In genomic region chr6:56718236-56718635, GRCh38 we compare ENCODE assay signal across 16 cellular contexts.
A peak's percentile ranks its signal among the peaks of the same experiment; 100 is the strongest.
DNase-seq lines count a peak whose midpoint lies in the region; ATAC-seq, FAIRE-seq and TF ChIP-seq lines count a peak whose summit lies in the region.
"Had no signal": no experiment of that assay in that cellular context is flagged by ENCODE, and none has a peak within 500 bp of the region (broad histone marks: within the 10 kb centered on the region; RNA-seq: fewer than 3 reads in every experiment).

No MANE protein-coding gene starts in this region.

- DNase-seq in D721Med (ENCODE audit: insufficient read length, low spot score) (no peak), HCT116 (ENCODE audit: low read depth, low spot score) (no peak), astrocyte (ENCODE audit: low read depth) (no peak), osteoblast (ENCODE audit: insufficient read length, low spot score, missing footprints) (no peak), A172 (ENCODE audit: low spot score) (no peak), NCI-H2107 treated with DMSO at 0.1 percent for 48 hours (lab: John Stamatoyannopoulos, UW; ENCODE audit: unreplicated experiment) (no peak), erythroblast (lab: John Stamatoyannopoulos, UW) (no peak)
- DNase-seq: CD8-positive, alpha-beta T cell; COR-L47; DMS53; GOT3; KG1 had no signal

- H2AFZ ChIP-seq in HCT116 (ENCODE audit: low read depth, low read length, poor library complexity, severe bottlenecking) = no peak overlapping the region
- no peak overlapping the region for H2AFZ ChIP-seq in astrocyte (ENCODE audit: low read depth, low read length)
- no peak overlapping the region for H2AFZ ChIP-seq in osteoblast (ENCODE audit: low read length)

- H3K36me3 ChIP-seq in HCT116 (ENCODE audit: control insufficient read depth in 1 of 2, insufficient read depth in 2 of 2, low read length in 2 of 2) (peaks cover 0 to 12% of the 10 kb centered on the region in 2 experiments; a peak in 2 of 4 replicates), astrocyte (ENCODE audit: insufficient read depth, low read length) (no peaks in the 10 kb centered on the region), osteoblast (ENCODE audit: insufficient read depth, low read length) (peaks cover 6% of the 10 kb centered on the region)
- H3K36me3 ChIP-seq: HAP-1 had no signal

- H3K9me3 ChIP-seq in HCT116 (ENCODE audit: control insufficient read depth in 1 of 2, insufficient read depth in 1 of 2, low read depth in 1 of 2, low read length in 2 of 2) (peaks cover 0 to 5% of the 10 kb centered on the region in 2 experiments; a peak in 1 of 4 replicates), astrocyte (ENCODE audit: insufficient read depth, low read depth, low read length) (no peaks in the 10 kb centered on the region), osteoblast (ENCODE audit: low read depth, low read length) (no peaks in the 10 kb centered on the region)
- H3K9me3 ChIP-seq: HAP-1 had no signal

- H3K4me1 ChIP-seq in HCT116 (ENCODE audit: control insufficient read depth in 1 of 2, insufficient read depth in 2 of 2, low read length in 2 of 2) (peaks cover 60 to 63% of the 10 kb centered on the region in 2 experiments), astrocyte (ENCODE audit: insufficient read depth, low read length) (peaks cover 40% of the 10 kb centered on the region), osteoblast (ENCODE audit: insufficient read depth, low read length) (peaks cover 44% of the 10 kb centered on the region)

- POLR2A ChIA-PET in HCT116 (lab: Charles Lee) = no interaction called here

- peaks cover 20% of the 10 kb centered on the region for H3K36me3 Mint-ChIP-seq in astrocyte (ENCODE audit: low read depth, unreplicated experiment)
- H3K36me3 Mint-ChIP-seq: CD8-positive, alpha-beta T cell; IgD-negative memory B cell had no signal

- H3K4me2 ChIP-seq in HCT116 (ENCODE audit: low read length) (peak overlapping the region; percentile 20), astrocyte (ENCODE audit: low read length) (no peak overlapping the region), osteoblast (ENCODE audit: insufficient read depth, low read length) (no peak overlapping the region)

- peak overlapping the region; percentile 99; the same call in 1 of the 2 replicates for H3K27ac ChIP-seq in HCT116 (ENCODE audit: low read depth, low read length)
- no peak overlapping the region for H3K27ac ChIP-seq in astrocyte (ENCODE audit: low read depth, low read length)
- peak overlapping the region; percentile 11 for H3K27ac ChIP-seq in osteoblast (ENCODE audit: low read depth, low read length)
- H3K27ac ChIP-seq: HL-60 had no signal

- peak; percentile 87 for FAIRE-seq in D721Med (lab: Jason Lieb, UNC)
- no peak for FAIRE-seq in astrocyte (lab: Jason Lieb, UNC)

- TF ChIP-seq CTCF in D721Med (IDR thresholded peaks at IDR 0.05; ENCODE audit: insufficient read depth, missing control alignments) (no peak), HCT116 (IDR thresholded peaks at IDR 0.05 in 2 of 3, conservative IDR thresholded peaks at IDR 0.05 in 1 of 3; ENCODE audit: borderline replicate concordance in 1 of 3, insufficient read depth in 1 of 3, low read depth in 2 of 3, low read length in 2 of 3) (no peak), astrocyte (IDR thresholded peaks at IDR 0.05; ENCODE audit: insufficient read depth, low read depth, low read length) (no peak), osteoblast (IDR thresholded peaks at IDR 0.05; ENCODE audit: extremely low read depth, low read depth, low read length) (no peak)

- intact Hi-C loops in HCT116 (cut with micrococcal nuclease) = no loop called here

- no peaks in the 10 kb centered on the region for H3K9me2 ChIP-seq in HCT116 (ENCODE audit: insufficient read depth)

- H3K27me3 ChIP-seq in HCT116 (ENCODE audit: insufficient read depth, low read length) = no peaks in the 10 kb centered on the region
- no peaks in the 10 kb centered on the region for H3K27me3 ChIP-seq in astrocyte (ENCODE audit: insufficient read depth, low read length)
- H3K27me3 ChIP-seq in osteoblast (ENCODE audit: insufficient read depth, low read length) = no peaks in the 10 kb centered on the region

- H3K79me2 ChIP-seq in HCT116 (ENCODE audit: insufficient read depth, low read length) (peaks cover 65% of the 10 kb centered on the region), astrocyte (ENCODE audit: insufficient read depth, low read length) (peaks cover 73% of the 10 kb centered on the region), osteoblast (ENCODE audit: insufficient read depth, low read length) (peaks cover 82% of the 10 kb centered on the region)

- no peak overlapping the region for H3K4me3 Mint-ChIP-seq in astrocyte (ENCODE audit: unreplicated experiment)
- H3K4me3 Mint-ChIP-seq: CD14-positive monocyte; CD8-positive, alpha-beta T cell had no signal

- H3K4me3 ChIP-seq in HCT116 (replicated peaks in 1 of 2; ENCODE audit: low read depth in 1 of 2, low read length in 2 of 2) = no peak overlapping the region
- no peak overlapping the region for H3K4me3 ChIP-seq in astrocyte (ENCODE audit: insufficient read depth, low read depth, low read length)
- H3K4me3 ChIP-seq in osteoblast (ENCODE audit: insufficient read depth, low read length) = no peak overlapping the region
- H3K4me3 ChIP-seq: HAP-1 had no signal

- H4K20me1 ChIP-seq in HCT116 (ENCODE audit: insufficient read depth) (no peaks in the 10 kb centered on the region), astrocyte (ENCODE audit: insufficient read depth, low read length) (no peaks in the 10 kb centered on the region), osteoblast (ENCODE audit: insufficient read depth, low read length) (peaks cover 3% of the 10 kb centered on the region)

- peak overlapping the region; percentile 59 for H3K27ac Mint-ChIP-seq in astrocyte (ENCODE audit: unreplicated experiment)
- H3K27ac Mint-ChIP-seq: CD14-positive monocyte; CD8-positive, alpha-beta T cell; IgD-negative memory B cell had no signal

- peaks cover 47% of the 10 kb centered on the region for H3K4me1 Mint-ChIP-seq in astrocyte (ENCODE audit: low read depth, unreplicated experiment)
- H3K4me1 Mint-ChIP-seq: CD14-positive monocyte, IgD-negative memory B cell had no signal

- H3K27me3 Mint-ChIP-seq in astrocyte (ENCODE audit: low read depth, unreplicated experiment) = no peaks in the 10 kb centered on the region

- RAD21 ChIA-PET in HCT116 (lab: Charles Lee; ENCODE audit: low non-redundant PET in 1 of 2, low total read pairs in 2 of 2, uncharacterized antibody in 2 of 2, unreplicated experiment in 2 of 2) = no interaction called here

- CTCF ChIA-PET in HCT116 (lab: Charles Lee) = interaction anchor here (1.0 to 1.2 kb wide), 2 partner anchors 8 to 10 kb away, joined by 3 read pairs; no protein-coding TSS in a partner anchor

- peaks cover 2% of the 10 kb centered on the region for H3K9me3 Mint-ChIP-seq in astrocyte (ENCODE audit: unreplicated experiment)

- no peak for TF ChIP-seq POLR2A in HCT116 (IDR thresholded peaks at IDR 0.05; ENCODE audit: borderline replicate concordance, extremely low read depth, insufficient read depth, insufficient read length)
- no peak for TF ChIP-seq POLR2A in erythroblast (IDR thresholded peaks at IDR 0.05; ENCODE audit: low read length)

- no peak for ATAC-seq in HCT116
- ATAC-seq: CD8-positive, alpha-beta T cell had no signal

- BruUV-seq in HCT116 (replicated peaks; lab: Mats Ljungman, UMichigan) = no TSS peak

- no peak for TF ChIP-seq RAD21 in HCT116 (IDR thresholded peaks at IDR 0.05; ENCODE audit: low read depth)

- H3K9ac ChIP-seq in HCT116 (ENCODE audit: low read length) = no peak overlapping the region
- H3K9ac ChIP-seq in astrocyte (ENCODE audit: low read length) = no peak overlapping the region

TF ChIP-seq in HCT116, 20 proteins besides CTCF, POLR2A, EP300 and RAD21:
- peak; percentile 32; the same call in 1 of the 2 replicates for TF ChIP-seq JUND (IDR thresholded peaks at IDR 0.05)
- TF ChIP-seq EGR1 (IDR thresholded peaks at IDR 0.05; ENCODE audit: low read depth) = no peak
- TF ChIP-seq CEBPB (IDR thresholded peaks at IDR 0.05; ENCODE audit: low read depth) = peak; percentile 64
